In genomic region chr4:127781303-127782024, GRCh38 we compare ENCODE assay signal across 8 cellular contexts. TPM values are rescaled to one million over a fixed set of nuclear protein-coding genes. Genes with fewer than 3 reads are reported as not detected.
DNase-seq lines count a peak whose midpoint lies in the region; ATAC-seq and TF ChIP-seq lines count a peak whose summit lies in the region.

No MANE protein-coding gene starts in this region.

- POLR2A ChIA-PET in activated CD4-positive, alpha-beta T cell treated with anti-CD3 and anti-CD28 coated beads, Interleukin-2, amount 10 ng/mL, durations not matched to agents 7 days and 5 days (lab: Charles Lee) = no interaction called here
- POLR2A ChIA-PET in RWPE1 (lab: Yijun Ruan, JAX; ENCODE audit: low non-redundant PET) = no interaction called here

- intact Hi-C loops in upper lobe of right lung (cut with DNase I) = no loop called here

- H3K9ac ChIP-seq in endocrine pancreas (ENCODE audit: control insufficient read depth, insufficient read depth, low read length) = peak overlapping the region; percentile 68

- 47 to 60% methylated on average over 24 to 31 of the region's 43 CpGs for WGBS in mesodermal cell (ENCODE audit: insufficient coverage in 2 of 2), 2 experiments

- no peaks in the 10 kb centered on the region for H3K9me3 ChIP-seq in endocrine pancreas (ENCODE audit: control insufficient read depth, low read length)
- H3K9me3 ChIP-seq in mesodermal cell (ENCODE audit: control insufficient read depth, low read length) = no peaks in the 10 kb centered on the region
- no peaks in the 10 kb centered on the region for H3K9me3 ChIP-seq in upper lobe of right lung

- CTCF ChIA-PET in activated CD4-positive, alpha-beta T cell treated with anti-CD3 and anti-CD28 coated beads, Interleukin-2, amount 10 ng/mL, durations not matched to agents 7 days and 5 days (lab: Charles Lee) = no interaction called here
- CTCF ChIA-PET in RWPE1 (lab: Yijun Ruan, JAX) = interaction anchor here (0.6 to 1.1 kb wide), 3 partner anchors 28 to 721 kb away, joined by 3 read pairs; partner anchors contain the start of genes ABHD18 and MFSD8

- DNase-seq in activated CD4-positive, alpha-beta T cell treated with anti-CD3 and anti-CD28 coated beads, Interleukin-2, amount 10 ng/mL, durations not matched to agents 7 days and 5 days = peak; percentile 28
- DNase-seq in activated CD4-positive, alpha-beta T cell treated with anti-CD3 and anti-CD28 coated beads, Interleukin-2, amount 50 U/mL, for 4 hours = no peak
- DNase-seq in RWPE1 (ENCODE audit: low spot score) (peak; percentile 42), upper lobe of right lung (peak; percentile 76), inferior parietal cortex (ENCODE audit: extremely low spot score) (no peak)

- peak; percentile 27 for ATAC-seq in HG02852 (IDR thresholded peaks at IDR 0.05; ENCODE audit: unreplicated experiment)
- peak; percentile 77 for ATAC-seq in upper lobe of right lung

- H3K27me3 ChIP-seq in endocrine pancreas (ENCODE audit: control insufficient read depth, insufficient read depth, low read length) (no peaks in the 10 kb centered on the region), upper lobe of right lung (no peaks in the 10 kb centered on the region)

- H3K4me1 Mint-ChIP-seq in activated CD4-positive, alpha-beta T cell treated with anti-CD3 and anti-CD28 coated beads, Interleukin-2, amount 10 ng/mL, durations not matched to agents 7 days and 5 days = peaks cover 19% of the 10 kb centered on the region

- H3K27me3 Mint-ChIP-seq in activated CD4-positive, alpha-beta T cell treated with anti-CD3 and anti-CD28 coated beads, Interleukin-2, amount 10 ng/mL, durations not matched to agents 7 days and 5 days = peaks cover 76% of the 10 kb centered on the region

- peak overlapping the region; percentile 78 for H3K4me3 Mint-ChIP-seq in activated CD4-positive, alpha-beta T cell treated with anti-CD3 and anti-CD28 coated beads, Interleukin-2, amount 10 ng/mL, durations not matched to agents 7 days and 5 days

- H3K27ac ChIP-seq in RWPE1 (peak overlapping the region; percentile 92), mesodermal cell (ENCODE audit: low read depth, low read length, severe bottlenecking) (peak overlapping the region; percentile 56), upper lobe of right lung (peak overlapping the region; percentile 44)

- H3K4me1 ChIP-seq in endocrine pancreas (ENCODE audit: control insufficient read depth, insufficient read depth, low read length) = peaks cover 15% of the 10 kb centered on the region
- no peaks in the 10 kb centered on the region for H3K4me1 ChIP-seq in mesodermal cell (ENCODE audit: control insufficient read depth, insufficient read depth, low read length, poor library complexity, severe bottlenecking)
- no peaks in the 10 kb centered on the region for H3K4me1 ChIP-seq in upper lobe of right lung

- H3K36me3 Mint-ChIP-seq in activated CD4-positive, alpha-beta T cell treated with anti-CD3 and anti-CD28 coated beads, Interleukin-2, amount 10 ng/mL, durations not matched to agents 7 days and 5 days (ENCODE audit: low read depth) = no peaks in the 10 kb centered on the region

- H3K27ac Mint-ChIP-seq in activated CD4-positive, alpha-beta T cell treated with anti-CD3 and anti-CD28 coated beads, Interleukin-2, amount 10 ng/mL, durations not matched to agents 7 days and 5 days = peak overlapping the region; percentile 74

- H3K9me3 Mint-ChIP-seq in activated CD4-positive, alpha-beta T cell treated with anti-CD3 and anti-CD28 coated beads, Interleukin-2, amount 10 ng/mL, durations not matched to agents 7 days and 5 days = no peaks in the 10 kb centered on the region

- H3K36me3 ChIP-seq in endocrine pancreas (ENCODE audit: control insufficient read depth, insufficient read depth, low read length) (no peaks in the 10 kb centered on the region), mesodermal cell (ENCODE audit: control insufficient read depth, insufficient read depth, low read length) (no peaks in the 10 kb centered on the region), upper lobe of right lung (no peaks in the 10 kb centered on the region)

- no peak for TF ChIP-seq CTCF in RWPE1 (conservative IDR thresholded peaks at IDR 0.05; ENCODE audit: low read depth)
- TF ChIP-seq CTCF in upper lobe of right lung (IDR thresholded peaks at IDR 0.05) = no peak

- H3K4me3 ChIP-seq in endocrine pancreas (ENCODE audit: control insufficient read depth, insufficient read depth, low read length) = no peak overlapping the region
- peak overlapping the region; percentile 53 for H3K4me3 ChIP-seq in mesodermal cell (ENCODE audit: extremely low read depth, insufficient read depth, low read length, poor library complexity, severe bottlenecking)
- peak overlapping the region; percentile 59 for H3K4me3 ChIP-seq in upper lobe of right lung

RNA-seq across cellular contexts. Expression of gene HSPA4L, which starts 0.7 kb away (rescaled TPM):
- under 1 TPM; 0.02 to 0.27 TPM for total RNA-seq in activated CD4-positive, alpha-beta T cell treated with anti-CD3 and anti-CD28 coated beads, Interleukin-2, amount 10 ng/mL, durations not matched to agents 7 days and 5 days
- 2.0 TPM for polyA plus RNA-seq in mesodermal cell (2013, experiment 1 of 2)
- polyA plus RNA-seq in mesodermal cell (2013, experiment 2 of 2) = 2.2 TPM
- total RNA-seq in upper lobe of right lung = 5.7 TPM

RNA-seq across cellular contexts. Expression of gene SLC25A31, which starts 51.3 kb away (rescaled TPM):
- not detected for total RNA-seq in activated CD4-positive, alpha-beta T cell treated with anti-CD3 and anti-CD28 coated beads, Interleukin-2, amount 10 ng/mL, durations not matched to agents 7 days and 5 days
- not detected for polyA plus RNA-seq in mesodermal cell (2013, experiment 1 of 2)
- not detected for polyA plus RNA-seq in mesodermal cell (2013, experiment 2 of 2)
- total RNA-seq in upper lobe of right lung = not detected

Comparison
In these comparisons a context has a peak if more than half of its experiments do, and no peak if none do; other contexts are left out.
1. DNase-seq: peak in activated CD4-positive, alpha-beta T cell treated with anti-CD3 and anti-CD28 coated beads, Interleukin-2, amount 10 ng/mL, durations not matched to agents 7 days and 5 days (single experiment), RWPE1 (single experiment) and upper lobe of right lung (single experiment); none in activated CD4-positive, alpha-beta T cell treated with anti-CD3 and anti-CD28 coated beads, Interleukin-2, amount 50 U/mL, for 4 hours (0 of 2) and inferior parietal cortex (single experiment).
2. Peak in every context shown above with its lines, with median percentiles within 50 percentile points of each other: H3K27ac ChIP-seq.